8 cellular contexts compared by ENCODE assay signal in genomic region chr15:56886878-56887781, GRCh38. TPM values are rescaled to one million over a fixed set of nuclear protein-coding genes. Genes with fewer than 3 reads are reported as not detected.
DNase-seq lines count a peak whose midpoint lies in the region; ATAC-seq and TF ChIP-seq lines count a peak whose summit lies in the region.

No MANE protein-coding gene starts in this region.

- intact Hi-C loops in right cardiac atrium (cut with DNase I) (loop anchor here in 3 of 4 donors (1.0 to 2.0 kb wide), 2 partner anchors 31 to 32 kb away; partner anchors contain the start of gene TCF12 (in 3 of the 3)), psoas muscle (cut with DNase I) (loop anchor here in 1 of 2 donors (1.0 to 5.0 kb wide), 2 partner anchors 31 to 55 kb away; partner anchors contain the start of gene TCF12)

- H3K4me1 ChIP-seq in right cardiac atrium (ENCODE audit: control insufficient read depth, insufficient read depth, low read length) (peaks cover 3% of the 10 kb centered on the region), psoas muscle (peaks cover 18% of the 10 kb centered on the region), urinary bladder (ENCODE audit: insufficient read depth) (no peaks in the 10 kb centered on the region)

- H3K9me3 ChIP-seq in T-helper 17 cell (ENCODE audit: control insufficient read depth, low read length, poor library complexity, severe bottlenecking), result no peaks in the 10 kb centered on the region
- H3K9me3 ChIP-seq in right cardiac atrium (ENCODE audit: control insufficient read depth, low read length), result no peaks in the 10 kb centered on the region
- H3K9me3 ChIP-seq in psoas muscle, result no peaks in the 10 kb centered on the region

- H3K27me3 ChIP-seq in right cardiac atrium (ENCODE audit: control insufficient read depth, insufficient read depth) (no peaks in the 10 kb centered on the region), psoas muscle (ENCODE audit: insufficient read depth in 3 of 3, low read length in 2 of 3) (no peaks in the 10 kb centered on the region)

- H3K36me3 ChIP-seq in psoas muscle (ENCODE audit: insufficient read depth in 1 of 2, low read depth in 1 of 2) (no peaks in the 10 kb centered on the region), urinary bladder (ENCODE audit: insufficient read depth) (no peaks in the 10 kb centered on the region)

- peaks cover 3% of the 10 kb centered on the region for H3K36me3 Mint-ChIP-seq in T-helper 17 cell (ENCODE audit: low read depth)

- H3K4me3 ChIP-seq in right cardiac atrium (ENCODE audit: low read length) (peak overlapping the region; percentile 70), psoas muscle (peak overlapping the region; percentile 84), urinary bladder (ENCODE audit: low read depth, low read length) (peak overlapping the region; percentile 51)

- peak overlapping the region; percentile 94 for H3K27ac Mint-ChIP-seq in T-helper 17 cell

- no peak for TF ChIP-seq CTCF in psoas muscle (IDR thresholded peaks at IDR 0.05)

- under 1% methylated on average over 79 of the region's 79 CpGs for WGBS in right cardiac atrium
- WGBS in psoas muscle, 3 donors, result 0% methylated on average over 69 to 79 of the region's 79 CpGs
- WGBS in urinary bladder, result under 1% methylated on average over 79 of the region's 79 CpGs

- H3K4me1 Mint-ChIP-seq in T-helper 17 cell, result peaks cover 32% of the 10 kb centered on the region

- H3K4me3 Mint-ChIP-seq in T-helper 17 cell, result peak overlapping the region; percentile 95

- ATAC-seq in GM18498 (IDR thresholded peaks at IDR 0.05; ENCODE audit: unreplicated experiment), result peak; percentile 93
- ATAC-seq in HG02870 (IDR thresholded peaks at IDR 0.05; ENCODE audit: unreplicated experiment), result peak; percentile 87
- ATAC-seq in T-helper 17 cell, result peak; percentile 94
- peak; percentile 98 to 99 for ATAC-seq in right cardiac atrium
- ATAC-seq in psoas muscle, result peak; percentile 97 to 98 (median 98)

- H3K27ac ChIP-seq in angular gyrus (ENCODE audit: low read depth, low read length), result peak overlapping the region; percentile 98
- H3K27ac ChIP-seq in right cardiac atrium (ENCODE audit: low read length), result peak overlapping the region; percentile 99
- H3K27ac ChIP-seq in psoas muscle, result peak overlapping the region; percentile 98
- H3K27ac ChIP-seq in urinary bladder (ENCODE audit: low read depth), result peak overlapping the region; percentile 93

- DNase-seq in NCI-H146 (lab: John Stamatoyannopoulos, UW), result peak; percentile 89
- peak; percentile 70 to 76 (median 75) for DNase-seq in T-helper 17 cell
- peak; percentile 96 to 98 (median 98) for DNase-seq in right cardiac atrium
- DNase-seq in psoas muscle, result peak; percentile 95 to 98

- H3K27me3 Mint-ChIP-seq in T-helper 17 cell, result no peaks in the 10 kb centered on the region

RNA-seq across cellular contexts. Expression of gene TCF12, which starts 31.3 kb away (rescaled TPM):
- total RNA-seq in T-helper 17 cell, result 10 to 100 TPM; 71.5 to 77.0 TPM
- 10 to 100 TPM; 50.4 to 58.8 (median 53.2) TPM for total RNA-seq in right cardiac atrium
- polyA plus RNA-seq in right cardiac atrium, result 11.7 TPM
- total RNA-seq in psoas muscle, result 10 to 100 TPM; 30.5 to 53.1 (median 44.8) TPM
- polyA plus RNA-seq in psoas muscle, result 10 to 100 TPM; 10.5 to 20.0 (median 10.7) TPM
- 241 TPM for total RNA-seq in urinary bladder
- 55.0 TPM for polyA plus RNA-seq in urinary bladder

Comparison
In these comparisons a context has a peak if more than half of its experiments do, and no peak if none do; other contexts are left out.
1. Peak in every context shown above with its lines: DNase-seq, ATAC-seq, H3K4me3 ChIP-seq and H3K27ac ChIP-seq.